26 cellular contexts compared by ENCODE assay signal in the genomic region with DNA sequence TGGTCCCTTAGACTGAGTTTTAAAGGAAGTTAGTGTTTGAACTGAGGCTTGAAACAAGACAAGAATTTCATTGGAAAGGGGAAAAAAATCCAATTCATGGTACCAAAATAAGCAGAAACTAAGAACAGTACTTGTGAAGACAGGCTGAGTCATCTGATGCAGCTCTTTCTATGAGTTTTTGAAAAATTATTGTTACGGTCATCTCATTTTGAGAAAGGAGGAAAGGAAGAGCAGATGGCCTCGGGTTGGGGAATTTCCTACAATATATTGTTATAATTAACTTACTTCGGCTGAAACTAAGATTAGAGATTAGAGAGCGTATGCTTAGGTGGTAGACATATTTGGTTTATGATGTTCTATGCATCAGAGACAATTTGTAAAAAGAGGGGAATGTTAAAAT.
"Had no signal": no experiment of that assay in that cellular context is flagged by ENCODE, and none has a peak within 500 bp of the region (broad histone marks: within the 10 kb centered on the region; RNA-seq: fewer than 3 reads in every experiment).

No MANE protein-coding gene starts in this region.

- H3K4me3 ChIP-seq: breast epithelium, gastroesophageal sphincter, right lobe of liver, thoracic aorta, uterus had no signal

- H3K36me3 ChIP-seq: breast epithelium, gastroesophageal sphincter, neutrophil, right lobe of liver, thoracic aorta, uterus had no signal

- H3K4me1 ChIP-seq: breast epithelium, gastroesophageal sphincter, right lobe of liver, uterus had no signal

- H3K27me3 ChIP-seq: breast epithelium, gastroesophageal sphincter, neutrophil, right lobe of liver, uterus had no signal

- FAIRE-seq: endothelial cell of umbilical vein, keratinocyte had no signal

- ATAC-seq: activated T-helper 17 cell treated with anti-CD3 and anti-CD28 coated beads, Interleukin-2, amount 50 U/mL, for 72 hours; gastroesophageal sphincter; left cardiac atrium; right lobe of liver; stimulated activated effector memory CD8-positive, alpha-beta T cell treated with anti-CD3 and anti-CD28 coated beads, Interleukin-12 subunit alpha, Interleukin-12 subunit beta, amount 100 ng/mL, for 72 hours had no signal

- H3K27ac ChIP-seq: breast epithelium, gastroesophageal sphincter, neutrophil, right lobe of liver, thoracic aorta, uterus had no signal

- H3K9me3 ChIP-seq: breast epithelium, gastroesophageal sphincter, neutrophil, right lobe of liver, thoracic aorta, uterus had no signal

- DNase-seq: activated CD4-positive, alpha-beta memory T cell treated with anti-CD3 and anti-CD28 coated beads for 36 hours; activated CD4-positive, alpha-beta T cell treated with anti-CD3 and anti-CD28 coated beads, Interleukin-2, amount 10 ng/mL, durations not matched to agents 24 days and 14 days; activated CD4-positive, CD25-positive, alpha-beta regulatory T cell treated with anti-CD3 and anti-CD28 coated beads, Interleukin-2, amount 50 U/mL, for 72 hours; activated CD8-positive, alpha-beta memory T cell treated with anti-CD3 and anti-CD28 coated beads, Interleukin-2, amount 50 U/mL, for 4 hours; activated gamma-delta T cell treated with Interleukin-2 at 50 U/mL for 16 hours; activated naive CD4-positive, alpha-beta T cell treated with anti-CD3 and anti-CD28 coated beads, Interleukin-2, amount 50 U/mL, for 16 hours; activated T-cell treated with anti-CD3 and anti-CD28 coated beads, Interleukin-2, amount 50 U/mL, for 24 hours; amniotic stem cell; central memory CD4-positive, alpha-beta T cell; head of caudate nucleus; hippocampal formation; left cardiac atrium; mammary epithelial cell; naive B cell; nephron progenitor cell; right lobe of liver; stimulated activated CD4-positive, alpha-beta T cell treated with anti-CD3 and anti-CD28 coated beads, Interleukin-4, amount 100 ng/mL, for 1 hour; uterus had no signal
